8 cellular contexts compared by ENCODE assay signal in genomic region chr19:4267101-4267900, GRCh38. TPM values are rescaled to one million over a fixed set of nuclear protein-coding genes. Genes with fewer than 3 reads are reported as not detected.
A peak's percentile ranks its signal among the peaks of the same experiment; 100 is the strongest.
DNase-seq lines count a peak whose midpoint lies in the region; ATAC-seq, FAIRE-seq and TF ChIP-seq lines count a peak whose summit lies in the region.

No MANE protein-coding gene starts in this region.

- no peaks in the 10 kb centered on the region for H3K9me3 ChIP-seq in duodenal mucosa (ENCODE audit: control insufficient read depth in 1 of 2, low read length in 2 of 2)

- no peak overlapping the region for H3K9ac ChIP-seq in duodenal mucosa (ENCODE audit: low read depth in 1 of 2, low read length in 2 of 2)

- no peaks in the 10 kb centered on the region for H3K9me3 Mint-ChIP-seq in mesothelial cell of epicardium
- no peaks in the 10 kb centered on the region for H3K9me3 Mint-ChIP-seq in stimulated activated effector memory CD8-positive, alpha-beta T cell treated with anti-CD3 and anti-CD28 coated beads, Interleukin-12 subunit alpha, Interleukin-12 subunit beta, amount 100 ng/mL, for 72 hours

- ATAC-seq in stimulated activated effector memory CD8-positive, alpha-beta T cell treated with anti-CD3 and anti-CD28 coated beads, Interleukin-12 subunit alpha, Interleukin-12 subunit beta, amount 100 ng/mL, for 72 hours = peak; percentile 73
- no peak for ATAC-seq in GM18873 (IDR thresholded peaks at IDR 0.05; ENCODE audit: low FRiP score, unreplicated experiment)

- H3K27me3 Mint-ChIP-seq in mesothelial cell of epicardium (ENCODE audit: low read depth) = no peaks in the 10 kb centered on the region

- DNase-seq in GM12892 (ENCODE audit: insufficient read length) (peak; percentile 65), NCI-H460 (ENCODE audit: extremely low read depth, low read depth) (peak; percentile 67), mesothelial cell of epicardium (ENCODE audit: low spot score in 2 of 2, unreplicated experiment in 2 of 2) (peak in 1 of 2 experiments; percentile 67), KG1 (lab: John Stamatoyannopoulos, UW) (no peak)
- peak; percentile 62 for DNase-seq in activated CD4-positive, alpha-beta T cell treated with anti-CD3 and anti-CD28 coated beads, Interleukin-2, amount 50 U/mL, for 1 hour
- peak; percentile 51 to 80 for DNase-seq in stimulated activated effector memory CD8-positive, alpha-beta T cell treated with anti-CD3 and anti-CD28 coated beads, Interleukin-12 subunit alpha, Interleukin-12 subunit beta, amount 100 ng/mL, for 72 hours (ENCODE audit: low spot score in 2 of 2)

- H3K27ac ChIP-seq in duodenal mucosa (ENCODE audit: low read depth, low read length) = peak overlapping the region; percentile 14

- H3K4me3 Mint-ChIP-seq in mesothelial cell of epicardium = no peak overlapping the region
- no peak overlapping the region for H3K4me3 Mint-ChIP-seq in stimulated activated effector memory CD8-positive, alpha-beta T cell treated with anti-CD3 and anti-CD28 coated beads, Interleukin-12 subunit alpha, Interleukin-12 subunit beta, amount 100 ng/mL, for 72 hours

- peak; percentile 83 for FAIRE-seq in GM12892 (lab: Jason Lieb, UNC)

- TF ChIP-seq POLR2A in GM12892 (IDR thresholded peaks at IDR 0.05; ENCODE audit: low read depth, low read length) = no peak

- no peak overlapping the region for H3K4me3 ChIP-seq in duodenal mucosa (ENCODE audit: low read depth in 1 of 2, low read length in 2 of 2)

- no peaks in the 10 kb centered on the region for H3K4me1 Mint-ChIP-seq in mesothelial cell of epicardium
- peaks cover 35% of the 10 kb centered on the region for H3K4me1 Mint-ChIP-seq in stimulated activated effector memory CD8-positive, alpha-beta T cell treated with anti-CD3 and anti-CD28 coated beads, Interleukin-12 subunit alpha, Interleukin-12 subunit beta, amount 100 ng/mL, for 72 hours

- no peaks in the 10 kb centered on the region for H3K27me3 ChIP-seq in duodenal mucosa (ENCODE audit: control insufficient read depth in 1 of 2, insufficient read depth in 2 of 2, low read length in 2 of 2)

- H3K4me1 ChIP-seq in duodenal mucosa (ENCODE audit: control insufficient read depth in 1 of 2, insufficient read depth in 2 of 2, low read length in 2 of 2) = peaks cover 7 to 11% of the 10 kb centered on the region in 2 donors

- TF ChIP-seq CTCF in mesothelial cell of epicardium (IDR thresholded peaks at IDR 0.05; ENCODE audit: unreplicated experiment) = peak; percentile 81

- H3K36me3 ChIP-seq in duodenal mucosa (ENCODE audit: control insufficient read depth in 1 of 2, insufficient read depth in 2 of 2, low read length in 2 of 2) = peaks cover 18 to 60% of the 10 kb centered on the region in 2 donors

- H3K36me3 Mint-ChIP-seq in mesothelial cell of epicardium = peaks cover 12% of the 10 kb centered on the region
- H3K36me3 Mint-ChIP-seq in stimulated activated effector memory CD8-positive, alpha-beta T cell treated with anti-CD3 and anti-CD28 coated beads, Interleukin-12 subunit alpha, Interleukin-12 subunit beta, amount 100 ng/mL, for 72 hours = peaks cover 92% of the 10 kb centered on the region

- H3K27ac Mint-ChIP-seq in mesothelial cell of epicardium = no peak overlapping the region
- peak overlapping the region; percentile 29 for H3K27ac Mint-ChIP-seq in stimulated activated effector memory CD8-positive, alpha-beta T cell treated with anti-CD3 and anti-CD28 coated beads, Interleukin-12 subunit alpha, Interleukin-12 subunit beta, amount 100 ng/mL, for 72 hours

RNA-seq across cellular contexts. Expression of gene SHD, which starts 11.8 kb away (rescaled TPM):
- polyA plus RNA-seq in GM12892 (2012; ENCODE audit: missing spikeins) = not detected
- not detected in 2 replicates for total RNA-seq in NCI-H460 (2014; rRNA removed; shearing (Covaris generic))
- polyA plus RNA-seq in NCI-H460 (2014; cell fraction: nucleus; rRNA removed) = not detected in 2 replicates
- 3.2 to 4.8 TPM (median 4.0 TPM) in 3 replicates for total RNA-seq in mesothelial cell of epicardium

RNA-seq across cellular contexts. Expression of gene YJU2, which starts 20.4 kb away (rescaled TPM):
- polyA plus RNA-seq in GM12892 (2012; ENCODE audit: missing spikeins) = 15.5 TPM
- total RNA-seq in NCI-H460 (2014; rRNA removed; shearing (Covaris generic)) = 13.9 and 15.7 TPM in 2 replicates
- 13.9 and 14.2 TPM in 2 replicates for polyA plus RNA-seq in NCI-H460 (2014; cell fraction: nucleus; rRNA removed)
- total RNA-seq in mesothelial cell of epicardium = 19.5 to 22.1 TPM (median 21.3 TPM) in 3 replicates

RNA-seq across cellular contexts. Expression of gene TMIGD2, which starts 34.9 kb away (rescaled TPM):
- polyA plus RNA-seq in GM12892 (2012; ENCODE audit: missing spikeins) = not detected
- total RNA-seq in NCI-H460 (2014; rRNA removed; shearing (Covaris generic)) = not detected in 2 replicates
- not detected in 2 replicates for polyA plus RNA-seq in NCI-H460 (2014; cell fraction: nucleus; rRNA removed)
- 0.29 TPM in 1 of 3 replicates, not detected in the others for total RNA-seq in mesothelial cell of epicardium

RNA-seq across cellular contexts. Expression of gene FSD1, which starts 37.1 kb away (rescaled TPM):
- polyA plus RNA-seq in GM12892 (2012; ENCODE audit: missing spikeins) = 1.2 TPM
- not detected in 2 replicates for total RNA-seq in NCI-H460 (2014; rRNA removed; shearing (Covaris generic))
- 0.07 TPM in 1 of 2 replicates, not detected in the other for polyA plus RNA-seq in NCI-H460 (2014; cell fraction: nucleus; rRNA removed)
- total RNA-seq in mesothelial cell of epicardium = 16.4 to 17.7 TPM (median 17.1 TPM) in 3 replicates

RNA-seq across cellular contexts. Expression of gene EBI3, which starts 38.0 kb away (rescaled TPM):
- polyA plus RNA-seq in GM12892 (2012; ENCODE audit: missing spikeins) = 166 TPM
- total RNA-seq in NCI-H460 (2014; rRNA removed; shearing (Covaris generic)) = 0.30 TPM in 1 of 2 replicates, not detected in the other
- polyA plus RNA-seq in NCI-H460 (2014; cell fraction: nucleus; rRNA removed) = not detected in 2 replicates
- total RNA-seq in mesothelial cell of epicardium = 0.22 to 0.96 TPM (median 0.68 TPM) in 3 replicates
